In genomic region chr6:74534485-74535211, GRCh38 we compare ENCODE assay signal across 1 cellular context.
A peak's percentile ranks its signal among the peaks of the same experiment; 100 is the strongest.
TF ChIP-seq lines count a peak whose summit lies in the region.

No MANE protein-coding gene starts in this region.

TF ChIP-seq in HepG2, 621 proteins besides CTCF, POLR2A, EP300 and RAD21 (continued from another document and continues in another):
- TF ChIP-seq AFF4 (CRISPR knock-in tag; IDR thresholded peaks at IDR 0.05) (no peak), PATZ1 (CRISPR knock-in tag; IDR thresholded peaks at IDR 0.05) (peak; percentile 43; the same call in 1 of the 2 replicates), TAF15 (IDR thresholded peaks at IDR 0.05; ENCODE audit: low read depth, low read length, poor library complexity, severe bottlenecking) (no peak), KLF6 (CRISPR knock-in tag; IDR thresholded peaks at IDR 0.05) (no peak), ZNF550 (CRISPR knock-in tag; IDR thresholded peaks at IDR 0.05; ENCODE audit: borderline replicate concordance) (no peak), ZNF790 (CRISPR knock-in tag; IDR thresholded peaks at IDR 0.05; ENCODE audit: borderline replicate concordance) (no peak), UBTF (CRISPR knock-in tag; IDR thresholded peaks at IDR 0.05) (no peak), NONO (IDR thresholded peaks at IDR 0.05) (no peak), NONO (CRISPR knock-in tag; conservative IDR thresholded peaks at IDR 0.05) (peak; percentile 48; the same call in 1 of the 2 replicates), ATF2 (CRISPR knock-in tag; IDR thresholded peaks at IDR 0.05) (peak; percentile 80; the same call in 1 of the 2 replicates), ZNF335 (CRISPR knock-in tag; IDR thresholded peaks at IDR 0.05) (peak; percentile 27; the same call in 1 of the 2 replicates), MIER3 (CRISPR knock-in tag; IDR thresholded peaks at IDR 0.05; ENCODE audit: borderline replicate concordance) (peak; percentile 94; the same call in 1 of the 2 replicates), ZMAT3 (CRISPR knock-in tag; conservative IDR thresholded peaks at IDR 0.05) (0 out of 2 replicates have a peak, but pooled peaks have one; percentile 47), ZNF24 (IDR thresholded peaks at IDR 0.05) (peak; percentile 80; the same call in 1 of the 2 replicates), ZNF547 (CRISPR knock-in tag; IDR thresholded peaks at IDR 0.05) (no peak), THRA (CRISPR knock-in tag; IDR thresholded peaks at IDR 0.05; ENCODE audit: borderline replicate concordance) (peak; percentile 90), ZNF839 (CRISPR knock-in tag; IDR thresholded peaks at IDR 0.05; ENCODE audit: borderline replicate concordance) (no peak), DRAP1 (CRISPR knock-in tag; IDR thresholded peaks at IDR 0.05) (peak; percentile 21; the same call in 1 of the 2 replicates), SP1 (IDR thresholded peaks at IDR 0.05) (no peak), SP1 (CRISPR knock-in tag; IDR thresholded peaks at IDR 0.05) (0 out of 2 replicates have a peak, but pooled peaks have one; percentile 17), GTF3A (CRISPR knock-in tag; conservative IDR thresholded peaks at IDR 0.05) (no peak), MEIS2 (CRISPR knock-in tag; IDR thresholded peaks at IDR 0.05) (no peak), HMGXB3 (CRISPR knock-in tag; IDR thresholded peaks at IDR 0.05; ENCODE audit: borderline replicate concordance) (peak; percentile 79; the same call in 1 of the 2 replicates), PHF8 (CRISPR knock-in tag; IDR thresholded peaks at IDR 0.05) (no peak), TCF7 (IDR thresholded peaks at IDR 0.05; ENCODE audit: low read depth) (peak; percentile 19; the same call in 1 of the 2 replicates), EHMT2 (IDR thresholded peaks at IDR 0.05; ENCODE audit: borderline replicate concordance, low read depth, low read length) (peak; percentile 62; the same call in 1 of the 2 replicates), JDP2 (CRISPR knock-in tag; IDR thresholded peaks at IDR 0.05; ENCODE audit: borderline replicate concordance) (no peak), SRSF4 (IDR thresholded peaks at IDR 0.05; ENCODE audit: low read depth, low read length, poor library complexity, severe bottlenecking) (no peak), PHB2 (IDR thresholded peaks at IDR 0.05; ENCODE audit: partially characterized antibody) (no peak), ZNF552 (CRISPR knock-in tag; IDR thresholded peaks at IDR 0.05; ENCODE audit: borderline replicate concordance) (no peak), MBNL3 (CRISPR knock-in tag; conservative IDR thresholded peaks at IDR 0.05) (no peak), JARID2 (CRISPR knock-in tag; IDR thresholded peaks at IDR 0.05; ENCODE audit: insufficient replicate concordance) (no peak), ZNF496 (CRISPR knock-in tag; IDR thresholded peaks at IDR 0.05; ENCODE audit: insufficient replicate concordance) (no peak), ZNF891 (CRISPR knock-in tag; IDR thresholded peaks at IDR 0.05) (no peak), MLXIP (CRISPR knock-in tag; IDR thresholded peaks at IDR 0.05; ENCODE audit: borderline replicate concordance) (no peak), THAP9 (CRISPR knock-in tag; IDR thresholded peaks at IDR 0.05; ENCODE audit: borderline replicate concordance) (no peak), KAT8 (CRISPR knock-in tag; IDR thresholded peaks at IDR 0.05) (peak; percentile 67)
